Comparison of ENCODE assay signal across 1 cellular context in genomic region chr5:136035837-136036236, GRCh38.
TF ChIP-seq lines count a peak whose summit lies in the region.

No MANE protein-coding gene starts in this region.

TF ChIP-seq in GM23338, 12 proteins besides CTCF, POLR2A, EP300 and RAD21 (continued from another document):
- TF ChIP-seq ZNF462 (CRISPR knock-in tag; IDR thresholded peaks at IDR 0.05), result no peak
- TF ChIP-seq STAT1 (IDR thresholded peaks at IDR 0.05; ENCODE audit: unreplicated experiment), result no peak
- TF ChIP-seq, protein P1, sequence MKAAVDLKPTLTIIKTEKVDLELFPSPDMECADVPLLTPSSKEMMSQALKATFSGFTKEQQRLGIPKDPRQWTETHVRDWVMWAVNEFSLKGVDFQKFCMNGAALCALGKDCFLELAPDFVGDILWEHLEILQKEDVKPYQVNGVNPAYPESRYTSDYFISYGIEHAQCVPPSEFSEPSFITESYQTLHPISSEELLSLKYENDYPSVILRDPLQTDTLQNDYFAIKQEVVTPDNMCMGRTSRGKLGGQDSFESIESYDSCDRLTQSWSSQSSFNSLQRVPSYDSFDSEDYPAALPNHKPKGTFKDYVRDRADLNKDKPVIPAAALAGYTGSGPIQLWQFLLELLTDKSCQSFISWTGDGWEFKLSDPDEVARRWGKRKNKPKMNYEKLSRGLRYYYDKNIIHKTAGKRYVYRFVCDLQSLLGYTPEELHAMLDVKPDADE (IDR thresholded peaks at IDR 0.05), result no peak
- no peak for TF ChIP-seq ZNF331 (CRISPR knock-in tag; IDR thresholded peaks at IDR 0.05; ENCODE audit: low read depth)
